9 cellular contexts compared by ENCODE assay signal in genomic region chr12:40907115-40907521, GRCh38.
A peak's percentile ranks its signal among the peaks of the same experiment; 100 is the strongest.
DNase-seq lines count a peak whose midpoint lies in the region; ATAC-seq and TF ChIP-seq lines count a peak whose summit lies in the region.
"Had no signal": no experiment of that assay in that cellular context is flagged by ENCODE, and none has a peak within 500 bp of the region (broad histone marks: within the 10 kb centered on the region; RNA-seq: fewer than 3 reads in every experiment).

No MANE protein-coding gene starts in this region.

- no peak overlapping the region for H2AK9ac ChIP-seq in IMR-90 (replicated peaks; ENCODE audit: low read depth, low read length, poor library complexity)

- no peak overlapping the region for H3K27ac Mint-ChIP-seq in CD8-positive, alpha-beta T cell
- H3K27ac Mint-ChIP-seq: activated naive CD4-positive, alpha-beta T cell treated with anti-CD3 and anti-CD28 coated beads, Interleukin-2, amount 50 U/mL, for 24 hours had no signal

- no peaks in the 10 kb centered on the region for H3K27me3 Mint-ChIP-seq in CD8-positive, alpha-beta T cell (ENCODE audit: low read depth)
- H3K27me3 Mint-ChIP-seq: activated naive CD4-positive, alpha-beta T cell treated with anti-CD3 and anti-CD28 coated beads, Interleukin-2, amount 50 U/mL, for 24 hours had no signal

- H3K23ac ChIP-seq in IMR-90 (ENCODE audit: low read depth, low read length): no peak overlapping the region

- H3K9me3 ChIP-seq in HCT116 (ENCODE audit: control insufficient read depth in 1 of 2, insufficient read depth in 1 of 2, low read depth in 1 of 2, low read length in 2 of 2) (no peaks in the 10 kb centered on the region), IMR-90 (ENCODE audit: control insufficient read depth, insufficient read depth, low read length) (no peaks in the 10 kb centered on the region)
- no peaks in the 10 kb centered on the region for H3K9me3 ChIP-seq in CD8-positive, alpha-beta T cell (ENCODE audit: low read length)

- no peak overlapping the region for H2BK20ac ChIP-seq in IMR-90 (ENCODE audit: low read depth, low read length)

- no peaks in the 10 kb centered on the region for H3K79me1 ChIP-seq in IMR-90 (ENCODE audit: low read depth in 1 of 2, low read length in 2 of 2)

- WGBS in IMR-90 (ENCODE audit: extremely low coverage in 2 of 2, insufficient read length in 1 of 2), 2 experiments: no CpG with 5 or more reads among the region's 4 CpGs

- H3K4me1 Mint-ChIP-seq in CD8-positive, alpha-beta T cell (ENCODE audit: low read depth): no peaks in the 10 kb centered on the region
- H3K4me1 Mint-ChIP-seq: activated naive CD4-positive, alpha-beta T cell treated with anti-CD3 and anti-CD28 coated beads, Interleukin-2, amount 50 U/mL, for 24 hours had no signal

- dilution Hi-C loops in IMR-90 (cut with HindIII; ENCODE audit: low sequenced_read_pairs, unreplicated experiment): no loop called here

- no peaks in the 10 kb centered on the region for H3K79me2 ChIP-seq in HCT116 (ENCODE audit: insufficient read depth, low read length)

- H4K8ac ChIP-seq in IMR-90 (ENCODE audit: low read depth in 2 of 2, low read length in 2 of 2): no peak overlapping the region

- H4K20me1 ChIP-seq in HCT116 (ENCODE audit: insufficient read depth): no peaks in the 10 kb centered on the region
- no peaks in the 10 kb centered on the region for H4K20me1 ChIP-seq in IMR-90 (ENCODE audit: insufficient read depth, low read length)

- H3K14ac ChIP-seq in IMR-90 (replicated peaks; ENCODE audit: low read depth, low read length): no peak overlapping the region

- POLR2A ChIA-PET in HCT116 (lab: Charles Lee): no interaction called here
- POLR2A ChIA-PET in IMR-90 (lab: Charles Lee; ENCODE audit: unreplicated experiment): no interaction called here
- POLR2A ChIA-PET in CD8-positive, alpha-beta T cell (lab: Charles Lee): no interaction called here

- intact Hi-C loops in HCT116 (cut with micrococcal nuclease) (no loop called here), IMR-90 (cut with micrococcal nuclease) (no loop called here)
- intact Hi-C loops in CD8-positive, alpha-beta T cell (cut with DNase I, micrococcal nuclease): no loop called here

- ATAC-seq in GM18868 (IDR thresholded peaks at IDR 0.05; ENCODE audit: unreplicated experiment): peak; percentile 95
- peak; percentile 96 for ATAC-seq in HCT116
- no peak for ATAC-seq in IMR-90 (ENCODE audit: low read depth)
- ATAC-seq in CD8-positive, alpha-beta T cell: no peak
- ATAC-seq in GM21381 (IDR thresholded peaks at IDR 0.05; ENCODE audit: unreplicated experiment): no peak
- ATAC-seq in HG02571 (IDR thresholded peaks at IDR 0.05; ENCODE audit: unreplicated experiment): no peak

- H2BK15ac ChIP-seq in IMR-90 (ENCODE audit: low read depth, low read length): no peak overlapping the region

- H3K36me3 ChIP-seq in HCT116 (ENCODE audit: control insufficient read depth in 1 of 2, insufficient read depth in 2 of 2, low read length in 2 of 2): no peaks in the 10 kb centered on the region
- no peaks in the 10 kb centered on the region for H3K36me3 ChIP-seq in IMR-90 (ENCODE audit: control insufficient read depth, insufficient read depth, low read length)
- H3K36me3 ChIP-seq in kidney epithelial cell (ENCODE audit: control insufficient read depth, insufficient read depth, low read length): no peaks in the 10 kb centered on the region
- H3K36me3 ChIP-seq in CD8-positive, alpha-beta T cell (ENCODE audit: insufficient read depth, low read length): no peaks in the 10 kb centered on the region

- no peak overlapping the region for H3K4ac ChIP-seq in IMR-90 (ENCODE audit: low read depth, low read length)

- TF ChIP-seq CTCF in HCT116 (IDR thresholded peaks at IDR 0.05 in 2 of 3, conservative IDR thresholded peaks at IDR 0.05 in 1 of 3; ENCODE audit: borderline replicate concordance in 1 of 3, insufficient read depth in 1 of 3, low read depth in 2 of 3, low read length in 2 of 3) (no peak), IMR-90 (conservative IDR thresholded peaks at IDR 0.05; ENCODE audit: low read depth, low read length) (no peak), kidney epithelial cell (IDR thresholded peaks at IDR 0.05; ENCODE audit: insufficient read depth, low read length, poor library complexity, severe bottlenecking) (no peak)
- TF ChIP-seq CTCF in CD8-positive, alpha-beta T cell (IDR thresholded peaks at IDR 0.05): no peak

- DNase-seq in HCT116 (ENCODE audit: low read depth, low spot score) (peak; percentile 85), IMR-90 (peak; percentile 5), kidney epithelial cell (ENCODE audit: low read depth) (peak; percentile 65)
- no peak for DNase-seq in CD8-positive, alpha-beta T cell
- DNase-seq in activated T-cell treated with anti-CD3 and anti-CD28 coated beads, Interleukin-2, amount 50 U/mL, for 48 hours: no peak

- no peak for TF ChIP-seq POLR2A in HCT116 (IDR thresholded peaks at IDR 0.05; ENCODE audit: borderline replicate concordance, extremely low read depth, insufficient read depth, insufficient read length)
- no peak for TF ChIP-seq POLR2A in IMR-90 (IDR thresholded peaks at IDR 0.05; ENCODE audit: low read depth, low read length)

- RAD21 ChIA-PET in HCT116 (lab: Charles Lee; ENCODE audit: low non-redundant PET in 1 of 2, low total read pairs in 2 of 2, uncharacterized antibody in 2 of 2, unreplicated experiment in 2 of 2): no interaction called here

- no peak overlapping the region for H2BK120ac ChIP-seq in IMR-90 (ENCODE audit: low read depth, low read length)

- H3K9ac ChIP-seq in HCT116 (ENCODE audit: low read length) (no peak overlapping the region), IMR-90 (ENCODE audit: low read depth, low read length) (no peak overlapping the region)

- H3K27me3 ChIP-seq in HCT116 (ENCODE audit: insufficient read depth, low read length) (no peaks in the 10 kb centered on the region), IMR-90 (ENCODE audit: control insufficient read depth, insufficient read depth, low read length) (no peaks in the 10 kb centered on the region), kidney epithelial cell (ENCODE audit: control insufficient read depth, insufficient read depth, low read length) (no peaks in the 10 kb centered on the region)
- H3K27me3 ChIP-seq in CD8-positive, alpha-beta T cell (ENCODE audit: insufficient read depth, low read length): no peaks in the 10 kb centered on the region

- no peak overlapping the region for H4K5ac ChIP-seq in IMR-90 (ENCODE audit: low read depth, low read length)

- peak overlapping the region; percentile 45; the same call in 1 of the 2 replicates for H3K27ac ChIP-seq in HCT116 (ENCODE audit: low read depth, low read length)
- no peak overlapping the region for H3K27ac ChIP-seq in IMR-90 (ENCODE audit: insufficient read depth, low read length)
- no peak overlapping the region for H3K27ac ChIP-seq in CD8-positive, alpha-beta T cell (ENCODE audit: low read depth, low read length)

- no peak overlapping the region for H2BK5ac ChIP-seq in IMR-90 (ENCODE audit: low read depth, low read length, poor library complexity, severe bottlenecking)

- no TSS peak for BruUV-seq in HCT116 (replicated peaks; lab: Mats Ljungman, UMichigan)
- no TSS peak for BruUV-seq in IMR-90 (replicated peaks; lab: Mats Ljungman, UMichigan)

- H3K9me3 Mint-ChIP-seq in CD8-positive, alpha-beta T cell: no peaks in the 10 kb centered on the region
- H3K9me3 Mint-ChIP-seq: activated naive CD4-positive, alpha-beta T cell treated with anti-CD3 and anti-CD28 coated beads, Interleukin-2, amount 50 U/mL, for 24 hours had no signal

- no peaks in the 10 kb centered on the region for H3K9me1 ChIP-seq in IMR-90 (ENCODE audit: insufficient read depth, low read length)

- H3K4me1 ChIP-seq in HCT116 (ENCODE audit: control insufficient read depth in 1 of 2, insufficient read depth in 2 of 2, low read length in 2 of 2) (peaks cover 0 to 26% of the 10 kb centered on the region in 2 experiments; a peak in 3 of 4 replicates), IMR-90 (ENCODE audit: control insufficient read depth, insufficient read depth, low read length) (no peaks in the 10 kb centered on the region)
- H3K4me1 ChIP-seq in CD8-positive, alpha-beta T cell (ENCODE audit: insufficient read depth, low read length): no peaks in the 10 kb centered on the region

- H3K4me3 ChIP-seq in HCT116 (replicated peaks in 1 of 2; ENCODE audit: low read depth in 1 of 2, low read length in 2 of 2) (0 out of 4 replicates have a peak overlapping the region, but pooled peaks of 1 of the 2 experiments have one; percentile 10), IMR-90 (ENCODE audit: insufficient read depth, low read depth, low read length) (no peak overlapping the region), kidney epithelial cell (ENCODE audit: low read depth, low read length) (no peak overlapping the region)
- no peak overlapping the region for H3K4me3 ChIP-seq in CD8-positive, alpha-beta T cell (ENCODE audit: low read depth, low read length)

- no peak overlapping the region for H4K91ac ChIP-seq in IMR-90 (ENCODE audit: insufficient read depth, low read depth, low read length)

- H2AK5ac ChIP-seq in IMR-90 (ENCODE audit: low read depth, low read length): no peak overlapping the region

- CTCF ChIA-PET in HCT116 (lab: Charles Lee): no interaction called here
- CTCF ChIA-PET in IMR-90 (lab: Yijun Ruan, JAX): no interaction called here
- CTCF ChIA-PET in CD8-positive, alpha-beta T cell (lab: Charles Lee): no interaction called here

- no peaks in the 10 kb centered on the region for H3K9me2 ChIP-seq in HCT116 (ENCODE audit: insufficient read depth)

- H3K56ac ChIP-seq in IMR-90 (ENCODE audit: extremely low read depth, insufficient read depth, low read length): no peak overlapping the region

- H3K18ac ChIP-seq in IMR-90 (ENCODE audit: low read depth, low read length): no peak overlapping the region

- H3K36me3 Mint-ChIP-seq in CD8-positive, alpha-beta T cell: no peaks in the 10 kb centered on the region
- H3K36me3 Mint-ChIP-seq: activated naive CD4-positive, alpha-beta T cell treated with anti-CD3 and anti-CD28 coated beads, Interleukin-2, amount 50 U/mL, for 24 hours had no signal

- in situ Hi-C loops in IMR-90 (cut with MboI; ENCODE audit: low sequenced_read_pairs): no loop called here

- peak overlapping the region; percentile 50 for H3K4me2 ChIP-seq in HCT116 (ENCODE audit: low read length)
- no peak overlapping the region for H3K4me2 ChIP-seq in IMR-90 (ENCODE audit: low read depth, low read length)

- H2AFZ ChIP-seq in HCT116 (ENCODE audit: low read depth, low read length, poor library complexity, severe bottlenecking): no peak overlapping the region
- no peak overlapping the region for H2AFZ ChIP-seq in IMR-90 (replicated peaks; ENCODE audit: low read length, poor library complexity)

- TF ChIP-seq RAD21 in HCT116 (IDR thresholded peaks at IDR 0.05; ENCODE audit: low read depth): no peak
- TF ChIP-seq RAD21 in IMR-90 (IDR thresholded peaks at IDR 0.05; ENCODE audit: low read length): no peak

- H3K4me3 Mint-ChIP-seq in CD8-positive, alpha-beta T cell: no peak overlapping the region
- H3K4me3 Mint-ChIP-seq: activated naive CD4-positive, alpha-beta T cell treated with anti-CD3 and anti-CD28 coated beads, Interleukin-2, amount 50 U/mL, for 24 hours had no signal

TF ChIP-seq in IMR-90, 13 proteins besides CTCF, POLR2A, EP300 and RAD21 (continues in another document):
- TF ChIP-seq MAFK (IDR thresholded peaks at IDR 0.05; ENCODE audit: low read depth, low read length) (no peak), NFE2L2 (IDR thresholded peaks at IDR 0.05; ENCODE audit: low read depth, low read length) (no peak)

Comparison
In these comparisons a context has a peak if more than half of its experiments do, and no peak if none do; other contexts are left out.
1. ATAC-seq: peak in GM18868 (single experiment) and HCT116 (single experiment); none in IMR-90 (single experiment), CD8-positive, alpha-beta T cell (single experiment), GM21381 (single experiment) and HG02571 (single experiment).
2. DNase-seq: peak in HCT116 (single experiment), IMR-90 (single experiment) and kidney epithelial cell (single experiment); none in CD8-positive, alpha-beta T cell (0 of 7) and activated T-cell treated with anti-CD3 and anti-CD28 coated beads, Interleukin-2, amount 50 U/mL, for 48 hours (0 of 2).